Comparison of ENCODE assay signal across 21 cellular contexts in the genomic region with DNA sequence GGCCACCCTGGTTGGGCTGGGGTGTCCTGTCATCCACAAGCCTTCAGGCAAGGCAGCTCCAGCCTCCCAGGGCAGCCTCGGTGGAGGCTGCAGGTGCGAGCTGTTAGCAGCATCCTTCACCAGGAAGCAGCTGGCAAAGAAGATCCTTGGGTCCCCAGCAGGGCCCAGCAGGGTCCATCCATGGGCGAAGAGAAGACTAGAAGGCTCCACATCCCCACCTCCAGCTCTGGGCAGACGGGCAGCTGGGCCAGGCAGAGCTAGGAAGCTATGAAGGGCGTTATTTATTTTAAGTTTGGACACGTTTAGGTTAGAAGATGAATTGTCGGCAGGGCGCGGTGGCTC.
"Had no signal": no experiment of that assay in that cellular context is flagged by ENCODE, and none has a peak within 500 bp of the region (broad histone marks: within the 10 kb centered on the region; RNA-seq: fewer than 3 reads in every experiment).

No MANE protein-coding gene starts in this region.

- H3K4me1 ChIP-seq: foreskin keratinocyte, gastroesophageal sphincter, heart left ventricle, left lung, lower lobe of right lung had no signal

- H3K36me3 ChIP-seq: gastroesophageal sphincter, heart left ventricle, left lung, lower lobe of right lung had no signal

- H3K27ac ChIP-seq: coronary artery, dorsolateral prefrontal cortex, epithelial cell of prostate, foreskin keratinocyte, gastroesophageal sphincter, heart left ventricle, hepatocyte, left lung, lower lobe of right lung had no signal

- H3K4me3 ChIP-seq: coronary artery, dorsolateral prefrontal cortex, gastroesophageal sphincter, heart left ventricle, hepatocyte, left lung, lower lobe of right lung had no signal

- DNase-seq: dermis blood vessel endothelial cell; dorsolateral prefrontal cortex; effector CD4-positive, alpha-beta T cell; effector memory CD4-positive, alpha-beta T cell; erythroblast; foreskin keratinocyte; heart left ventricle; hypothalamus; immature natural killer cell; left cardiac atrium; left lung; left ventricle myocardium superior; lower lobe of right lung; mammary epithelial cell; mesendoderm; midbrain had no signal

- H3K9me3 ChIP-seq: gastroesophageal sphincter, heart left ventricle, left lung, lower lobe of right lung had no signal

- H3K27me3 ChIP-seq: foreskin keratinocyte, left lung had no signal

- ATAC-seq: esophagus mucosa, foreskin keratinocyte, gastroesophageal sphincter, heart left ventricle, left cardiac atrium, left lung, left ventricle myocardium superior, lower lobe of right lung had no signal
